Comparison of ENCODE assay signal across 11 cellular contexts in the genomic region with DNA sequence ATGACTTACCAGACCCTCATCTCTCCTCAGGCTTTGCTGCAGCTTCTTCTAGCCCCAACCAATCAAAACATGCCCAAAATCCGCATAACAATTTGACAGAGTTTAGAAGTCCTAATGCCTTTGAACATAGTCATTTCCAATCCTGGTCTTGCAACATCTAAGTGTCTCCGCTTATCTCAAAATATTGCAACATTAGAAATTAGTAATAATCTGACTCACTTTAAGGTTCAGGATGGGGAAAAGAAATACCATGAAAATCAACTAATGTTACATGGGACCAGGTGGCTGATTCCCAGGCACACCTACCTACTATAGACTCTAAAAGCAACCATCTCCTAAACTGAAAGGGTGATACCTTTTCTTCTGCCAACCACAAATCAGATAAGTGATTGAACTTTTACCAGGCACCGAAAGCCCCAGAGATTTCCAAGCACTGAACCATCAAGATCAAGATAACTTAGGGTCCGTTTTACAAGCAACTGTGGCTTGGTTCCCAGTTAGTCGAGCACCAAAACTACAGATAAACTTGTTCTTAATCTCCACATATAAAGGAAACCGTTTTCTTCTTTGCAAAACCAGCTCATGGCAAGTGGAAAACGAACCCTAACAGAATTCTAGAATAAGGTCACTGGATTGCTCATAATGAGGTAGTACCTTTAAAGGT. TPM values are rescaled to one million over a fixed set of nuclear protein-coding genes. Genes with fewer than 3 reads are reported as not detected.
DNase-seq lines count a peak whose midpoint lies in the region; ATAC-seq and TF ChIP-seq lines count a peak whose summit lies in the region.
"Had no signal": no experiment of that assay in that cellular context is flagged by ENCODE, and none has a peak within 500 bp of the region (broad histone marks: within the 10 kb centered on the region; RNA-seq: fewer than 3 reads in every experiment).

No MANE protein-coding gene starts in this region.

- H3K36me3 ChIP-seq in PC-9 (ENCODE audit: low read depth), result 0 out of 2 replicates have a peak, but pooled peaks cover 6% of the 10 kb centered on the region
- no peaks in the 10 kb centered on the region for H3K36me3 ChIP-seq in A673 (ENCODE audit: insufficient read depth, low read length, poor library complexity, severe bottlenecking)
- H3K36me3 ChIP-seq: colonic mucosa had no signal

- no peak for DNase-seq in activated T-cell treated with anti-CD3 and anti-CD28 coated beads, Interleukin-2, amount 50 U/mL, for 24 hours
- no peak for DNase-seq in activated T-cell treated with anti-CD3 and anti-CD28 coated beads, Interleukin-2, amount 50 U/mL, for 1 hour
- DNase-seq in PC-9, result peak in 1 of 2 experiments; percentile 93
- peak; percentile 49 for DNase-seq in epithelial cell of prostate (ENCODE audit: low read depth, low spot score)
- DNase-seq in stimulated activated naive CD8-positive, alpha-beta T cell treated with anti-CD3 and anti-CD28 coated beads, Interleukin-15, Interleukin-2, amounts not matched to agents 100 U/mL and 50 U/mL, for 24 hours, result no peak
- DNase-seq in A673 (ENCODE audit: low spot score), result no peak
- DNase-seq in ACHN, result no peak
- DNase-seq: colonic mucosa, DMS 273 treated with DMSO at 0.1 percent for 48 hours, NCI-H146 had no signal

- H3K27me3 ChIP-seq in PC-9 (ENCODE audit: insufficient read depth, low read depth) (no peaks in the 10 kb centered on the region), A673 (replicated peaks; ENCODE audit: insufficient read depth, low read depth, low read length, poor library complexity) (no peaks in the 10 kb centered on the region)
- H3K27me3 ChIP-seq: colonic mucosa had no signal

- peak overlapping the region; percentile 74 for H3K4me2 ChIP-seq in PC-9

- intact Hi-C loops in PC-9 (cut with micrococcal nuclease; ENCODE audit: unreplicated experiment), result no loop called here
- intact Hi-C loops in A673 (cut with micrococcal nuclease; ENCODE audit: unreplicated experiment), result no loop called here

- H3K27ac ChIP-seq in PC-9 (peak overlapping the region; percentile 86), epithelial cell of prostate (peak overlapping the region; percentile 74), A673 (ENCODE audit: low read depth, low read length, poor library complexity, severe bottlenecking) (no peak overlapping the region)
- H3K27ac ChIP-seq: colonic mucosa had no signal

- H3K27ac Mint-ChIP-seq in activated T-cell treated with anti-CD3 and anti-CD28 coated beads, Interleukin-2, amount 50 U/mL, for 24 hours, result peak overlapping the region; percentile 88

- no peaks in the 10 kb centered on the region for H3K9me3 ChIP-seq in PC-9 (ENCODE audit: insufficient read depth, low read depth)
- H3K9me3 ChIP-seq in A673 (ENCODE audit: low read depth, low read length, poor library complexity, severe bottlenecking), result no peaks in the 10 kb centered on the region
- H3K9me3 ChIP-seq: colonic mucosa had no signal

- H4K20me1 ChIP-seq in PC-9 (ENCODE audit: insufficient read depth), result no peaks in the 10 kb centered on the region; the same call in 1 of the 2 replicates

- H3K4me1 ChIP-seq in PC-9 (replicated peaks; ENCODE audit: insufficient read depth), result peaks cover 53% of the 10 kb centered on the region
- peaks cover 30% of the 10 kb centered on the region for H3K4me1 ChIP-seq in A673 (ENCODE audit: insufficient read depth, low read length, poor library complexity, severe bottlenecking)
- H3K4me1 ChIP-seq: colonic mucosa had no signal

- BruUV-seq in PC-9 (replicated peaks; lab: Mats Ljungman, UMichigan) (no TSS peak), A673 (replicated peaks; lab: Mats Ljungman, UMichigan) (no TSS peak)

- POLR2A ChIA-PET in PC-9 (lab: Charles Lee; ENCODE audit: unreplicated experiment) (interaction anchor here (0.6 to 0.7 kb wide), 2 partner anchors 9 to 96 kb away, joined by 3 to 5 read pairs; partner anchors contain the start of gene ICAM2), A673 (lab: Charles Lee; ENCODE audit: low non-redundant PET) (interaction anchor here (0.7 kb wide), 1 partner anchor 67 kb away, joined by 6 read pairs; no protein-coding TSS in a partner anchor)

- no peaks in the 10 kb centered on the region for H3K9me2 ChIP-seq in PC-9 (ENCODE audit: insufficient read depth)

- H3K36me3 Mint-ChIP-seq in activated T-cell treated with anti-CD3 and anti-CD28 coated beads, Interleukin-2, amount 50 U/mL, for 24 hours (ENCODE audit: low read depth), result peaks cover 5% of the 10 kb centered on the region

- in situ Hi-C loops in ACHN (cut with HindIII; ENCODE audit: low pct_ligation_motif_present, low pct_unique_long_range_greater_than_20kb, low sequenced_read_pairs), result no loop called here

- H3K4me1 Mint-ChIP-seq in activated T-cell treated with anti-CD3 and anti-CD28 coated beads, Interleukin-2, amount 50 U/mL, for 24 hours (ENCODE audit: low read depth), result peaks cover 60% of the 10 kb centered on the region

- H2AFZ ChIP-seq in PC-9, result no peak overlapping the region

- CTCF ChIA-PET in PC-9 (lab: Charles Lee) (interaction anchor here (1.0 kb wide), 1 partner anchor 166 kb away, joined by 3 read pairs; no protein-coding TSS in a partner anchor), A673 (lab: Charles Lee) (no interaction called here)

- no peaks in the 10 kb centered on the region for H3K9me3 Mint-ChIP-seq in activated T-cell treated with anti-CD3 and anti-CD28 coated beads, Interleukin-2, amount 50 U/mL, for 24 hours

- peaks cover 73% of the 10 kb centered on the region for H3K79me2 ChIP-seq in PC-9 (ENCODE audit: low read depth)

- peak overlapping the region; percentile 30 for H3K4me3 Mint-ChIP-seq in activated T-cell treated with anti-CD3 and anti-CD28 coated beads, Interleukin-2, amount 50 U/mL, for 24 hours

- no peaks in the 10 kb centered on the region for H3K27me3 Mint-ChIP-seq in activated T-cell treated with anti-CD3 and anti-CD28 coated beads, Interleukin-2, amount 50 U/mL, for 24 hours

- TF ChIP-seq CTCF in PC-9 (conservative IDR thresholded peaks at IDR 0.05), result no peak
- no peak for TF ChIP-seq CTCF in A673 (conservative IDR thresholded peaks at IDR 0.05; ENCODE audit: low read depth, low read length)

- H3F3A ChIP-seq in PC-9 (ENCODE audit: insufficient read depth, low read depth), result peaks cover 56% of the 10 kb centered on the region

- H3K4me3 ChIP-seq in PC-9 (peak overlapping the region; percentile 30; the same call in 1 of the 2 replicates), A673 (ENCODE audit: low read depth, low read length, poor library complexity, severe bottlenecking) (no peak overlapping the region)
- H3K4me3 ChIP-seq: colonic mucosa had no signal

- ATAC-seq in stimulated activated naive CD8-positive, alpha-beta T cell treated with anti-CD3 and anti-CD28 coated beads, Interleukin-15, Interleukin-2, amounts not matched to agents 100 U/mL and 50 U/mL, for 24 hours, result peak; percentile 68
- no peak for ATAC-seq in GM19467 (IDR thresholded peaks at IDR 0.05; ENCODE audit: unreplicated experiment)

RNA-seq across cellular contexts. Expression of gene ERN1, which starts 13.9 kb away (rescaled TPM):
- total RNA-seq in PC-9 (2021), result 9.2 and 11.7 TPM in 2 replicates
- total RNA-seq in A673 (2021), result 6.7 and 8.0 TPM in 2 replicates
